ENCODE assay signal across 8 cellular contexts in genomic region chr1:26336477-26337205, GRCh38. TPM values are rescaled to one million over a fixed set of nuclear protein-coding genes. Genes with fewer than 3 reads are reported as not detected.
DNase-seq lines count a peak whose midpoint lies in the region; ATAC-seq, FAIRE-seq and TF ChIP-seq lines count a peak whose summit lies in the region.

No MANE protein-coding gene starts in this region.

- intact Hi-C loops in left lung (cut with DNase I) = no loop called here

- H3K9me3 ChIP-seq in left lung = no peaks in the 10 kb centered on the region

- peaks cover 8% of the 10 kb centered on the region for H3K27me3 Mint-ChIP-seq in WTC11 (ENCODE audit: low read depth)

- no peaks in the 10 kb centered on the region for H3K27me3 ChIP-seq in bronchial epithelial cell (ENCODE audit: control insufficient read depth, insufficient read depth, low read length)
- peaks cover 10 to 48% of the 10 kb centered on the region in 2 donors for H3K27me3 ChIP-seq in left lung

- DNase-seq in AG20443 (ENCODE audit: low spot score) (peak; percentile 62), NCI-H1436 (lab: John Stamatoyannopoulos, UW) (peak; percentile 82), WTC11 (ENCODE audit: low spot score) (peak; percentile 97), bronchial epithelial cell (ENCODE audit: low read depth) (peak; percentile 73), left lung (peak; percentile 88 to 98), RKO (ENCODE audit: low spot score) (no peak)
- DNase-seq in stimulated activated CD4-positive, alpha-beta T cell treated with anti-CD3 and anti-CD28 coated beads, TNF-alpha, amount 100 ng/mL, for 24 hours (ENCODE audit: low read depth in 3 of 3) = peak; percentile 61 to 89 (median 64)

- POLR2A ChIA-PET in WTC11 (lab: Charles Lee) = interaction anchor here (1.0 to 1.2 kb wide), 3 partner anchors 14 to 103 kb away, joined by 3 to 8 read pairs (median 4); partner anchors contain the start of gene CEP85

- peaks cover 28% of the 10 kb centered on the region for H3K4me1 Mint-ChIP-seq in WTC11

- peaks cover 4% of the 10 kb centered on the region; the same call in 1 of the 2 replicates for H3K36me3 Mint-ChIP-seq in WTC11

- H3K9me3 Mint-ChIP-seq in WTC11 = no peaks in the 10 kb centered on the region

- no peak for TF ChIP-seq CTCF in WTC11 (IDR thresholded peaks at IDR 0.05)
- no peak for TF ChIP-seq CTCF in bronchial epithelial cell (IDR thresholded peaks at IDR 0.05; ENCODE audit: insufficient read depth, low read length, severe bottlenecking)
- TF ChIP-seq CTCF in left lung (IDR thresholded peaks at IDR 0.05) = no peak

- peak overlapping the region in 1 of 2 donors; percentile 8 for H3K27ac ChIP-seq in left lung

- ATAC-seq in GM21619 (IDR thresholded peaks at IDR 0.05; ENCODE audit: unreplicated experiment) (peak; percentile 44), WTC11 (peak; percentile 92), left lung (peak; percentile 99)

- H3K4me3 ChIP-seq in bronchial epithelial cell (ENCODE audit: low read depth, low read length) = peak overlapping the region; percentile 83
- peak overlapping the region; percentile 38 to 57 for H3K4me3 ChIP-seq in left lung

- H3K27ac Mint-ChIP-seq in WTC11 = no peak overlapping the region

- H3K36me3 ChIP-seq in bronchial epithelial cell (ENCODE audit: control insufficient read depth, insufficient read depth, low read length) (peaks cover 15% of the 10 kb centered on the region), left lung (no peaks in the 10 kb centered on the region)

- no peak for FAIRE-seq in bronchial epithelial cell (lab: Jason Lieb, UNC)

- CTCF ChIA-PET in WTC11 (lab: Charles Lee) = interaction anchor here (0.8 to 2.2 kb wide), 6 partner anchors 27 to 167 kb away, joined by 3 to 18 read pairs (median 6); partner anchors contain the start of genes C1orf232 and ZNF593

- H3K4me3 Mint-ChIP-seq in WTC11 = peak overlapping the region; percentile 96

- peaks cover 11 to 26% of the 10 kb centered on the region in 2 donors for H3K4me1 ChIP-seq in left lung

TF ChIP-seq in WTC11, 78 proteins besides CTCF, POLR2A, EP300 and RAD21 (continues in another document):
- TF ChIP-seq, protein P1, sequence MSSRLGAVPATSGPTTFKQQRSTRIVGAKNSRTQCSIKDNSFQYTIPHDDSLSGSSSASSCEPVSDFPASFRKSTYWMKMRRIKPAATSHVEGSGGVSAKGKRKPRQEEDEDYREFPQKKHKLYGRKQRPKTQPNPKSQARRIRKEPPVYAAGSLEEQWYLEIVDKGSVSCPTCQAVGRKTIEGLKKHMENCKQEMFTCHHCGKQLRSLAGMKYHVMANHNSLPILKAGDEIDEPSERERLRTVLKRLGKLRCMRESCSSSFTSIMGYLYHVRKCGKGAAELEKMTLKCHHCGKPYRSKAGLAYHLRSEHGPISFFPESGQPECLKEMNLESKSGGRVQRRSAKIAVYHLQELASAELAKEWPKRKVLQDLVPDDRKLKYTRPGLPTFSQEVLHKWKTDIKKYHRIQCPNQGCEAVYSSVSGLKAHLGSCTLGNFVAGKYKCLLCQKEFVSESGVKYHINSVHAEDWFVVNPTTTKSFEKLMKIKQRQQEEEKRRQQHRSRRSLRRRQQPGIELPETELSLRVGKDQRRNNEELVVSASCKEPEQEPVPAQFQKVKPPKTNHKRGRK (CRISPR knock-in tag; IDR thresholded peaks at IDR 0.05; ENCODE audit: borderline replicate concordance) = no peak
- TF ChIP-seq ZBTB43 (CRISPR knock-in tag; IDR thresholded peaks at IDR 0.05) (peak; percentile 64; the same call in 1 of the 2 replicates), TEAD4 (CRISPR knock-in tag; IDR thresholded peaks at IDR 0.05) (0 out of 2 replicates have a peak, but pooled peaks have one; percentile 67), ATF3 (CRISPR knock-in tag; conservative IDR thresholded peaks at IDR 0.05) (0 out of 2 replicates have a peak, but pooled peaks have one; percentile 50), ETV6 (CRISPR knock-in tag; IDR thresholded peaks at IDR 0.05) (peak; percentile 93), RELA (CRISPR knock-in tag; IDR thresholded peaks at IDR 0.05; ENCODE audit: borderline replicate concordance) (peak; percentile 93; the same call in 1 of the 2 replicates), NFE2L1 (CRISPR knock-in tag; IDR thresholded peaks at IDR 0.05) (peak; percentile 69; the same call in 1 of the 2 replicates), USF1 (CRISPR knock-in tag; IDR thresholded peaks at IDR 0.05) (peak; percentile 81), ZNF232 (CRISPR knock-in tag; IDR thresholded peaks at IDR 0.05) (peak; percentile 87), FOXK1 (CRISPR knock-in tag; IDR thresholded peaks at IDR 0.05) (peak; percentile 79), IRF2 (CRISPR knock-in tag; IDR thresholded peaks at IDR 0.05; ENCODE audit: borderline replicate concordance, low read depth) (no peak), ZSCAN18 (CRISPR knock-in tag; IDR thresholded peaks at IDR 0.05) (no peak), CREM (CRISPR knock-in tag; IDR thresholded peaks at IDR 0.05) (peak; percentile 64; the same call in 1 of the 2 replicates)
- TF ChIP-seq, protein P2, sequence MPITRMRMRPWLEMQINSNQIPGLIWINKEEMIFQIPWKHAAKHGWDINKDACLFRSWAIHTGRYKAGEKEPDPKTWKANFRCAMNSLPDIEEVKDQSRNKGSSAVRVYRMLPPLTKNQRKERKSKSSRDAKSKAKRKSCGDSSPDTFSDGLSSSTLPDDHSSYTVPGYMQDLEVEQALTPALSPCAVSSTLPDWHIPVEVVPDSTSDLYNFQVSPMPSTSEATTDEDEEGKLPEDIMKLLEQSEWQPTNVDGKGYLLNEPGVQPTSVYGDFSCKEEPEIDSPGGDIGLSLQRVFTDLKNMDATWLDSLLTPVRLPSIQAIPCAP (CRISPR knock-in tag; IDR thresholded peaks at IDR 0.05) = peak; percentile 96
- TF ChIP-seq, protein P3, sequence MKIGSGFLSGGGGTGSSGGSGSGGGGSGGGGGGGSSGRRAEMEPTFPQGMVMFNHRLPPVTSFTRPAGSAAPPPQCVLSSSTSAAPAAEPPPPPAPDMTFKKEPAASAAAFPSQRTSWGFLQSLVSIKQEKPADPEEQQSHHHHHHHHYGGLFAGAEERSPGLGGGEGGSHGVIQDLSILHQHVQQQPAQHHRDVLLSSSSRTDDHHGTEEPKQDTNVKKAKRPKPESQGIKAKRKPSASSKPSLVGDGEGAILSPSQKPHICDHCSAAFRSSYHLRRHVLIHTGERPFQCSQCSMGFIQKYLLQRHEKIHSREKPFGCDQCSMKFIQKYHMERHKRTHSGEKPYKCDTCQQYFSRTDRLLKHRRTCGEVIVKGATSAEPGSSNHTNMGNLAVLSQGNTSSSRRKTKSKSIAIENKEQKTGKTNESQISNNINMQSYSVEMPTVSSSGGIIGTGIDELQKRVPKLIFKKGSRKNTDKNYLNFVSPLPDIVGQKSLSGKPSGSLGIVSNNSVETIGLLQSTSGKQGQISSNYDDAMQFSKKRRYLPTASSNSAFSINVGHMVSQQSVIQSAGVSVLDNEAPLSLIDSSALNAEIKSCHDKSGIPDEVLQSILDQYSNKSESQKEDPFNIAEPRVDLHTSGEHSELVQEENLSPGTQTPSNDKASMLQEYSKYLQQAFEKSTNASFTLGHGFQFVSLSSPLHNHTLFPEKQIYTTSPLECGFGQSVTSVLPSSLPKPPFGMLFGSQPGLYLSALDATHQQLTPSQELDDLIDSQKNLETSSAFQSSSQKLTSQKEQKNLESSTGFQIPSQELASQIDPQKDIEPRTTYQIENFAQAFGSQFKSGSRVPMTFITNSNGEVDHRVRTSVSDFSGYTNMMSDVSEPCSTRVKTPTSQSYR (CRISPR knock-in tag; IDR thresholded peaks at IDR 0.05) = peak; percentile 76; the same call in 1 of the 2 replicates

RNA-seq across cellular contexts. Expression of gene CRYBG2, which starts 17.3 kb away (rescaled TPM):
- total RNA-seq in WTC11 (2021) (14.4 to 21.1 TPM (median 17.8 TPM) in 3 replicates), bronchial epithelial cell (19.5 and 67.7 TPM in 2 replicates), left lung (1 to 10 TPM; 2.0 to 7.6 TPM)

RNA-seq across cellular contexts. Expression of gene CD52, which starts 18.9 kb away (rescaled TPM):
- 2.8 to 3.7 TPM (median 3.4 TPM) in 3 replicates for total RNA-seq in WTC11 (2021)
- total RNA-seq in bronchial epithelial cell = not detected in 2 replicates
- total RNA-seq in left lung = 100 to 1,000 TPM in 1 of 2 donors, 10 to 100 TPM in 1; 96.7 to 170 TPM

RNA-seq across cellular contexts. Expression of gene UBXN11, which starts 30.2 kb away (rescaled TPM):
- total RNA-seq in WTC11 (2021) (12.4 to 14.1 TPM (median 14.1 TPM) in 3 replicates), bronchial epithelial cell (2.6 and 3.1 TPM in 2 replicates), left lung (10 to 100 TPM; 24.0 to 43.1 TPM)

RNA-seq across cellular contexts. Expression of gene ZNF683, which starts 35.9 kb away (rescaled TPM):
- total RNA-seq in WTC11 (2021) = not detected in 3 replicates
- not detected in 2 replicates for total RNA-seq in bronchial epithelial cell
- total RNA-seq in left lung = under 1 TPM; 0.47 to 0.86 TPM

RNA-seq across cellular contexts. Expression of gene SH3BGRL3, which starts 56.8 kb away (rescaled TPM):
- total RNA-seq in WTC11 (2021) = 70.8 to 92.9 TPM (median 92.3 TPM) in 3 replicates
- total RNA-seq in bronchial epithelial cell = 14.5 and 28.7 TPM in 2 replicates
- total RNA-seq in left lung = 100 to 1,000 TPM; 210 to 347 TPM

Comparison
In these comparisons a context has a peak if more than half of its experiments do, and no peak if none do; other contexts are left out.
1. ATAC-seq: peak in every context shown above with its lines; median percentile 99 in left lung; 92 in WTC11; 44 in GM21619.
2. RNA of gene CD52, which starts 18.9 kb away (total RNA-seq): 96.7 to 170 TPM in left lung; 2.8 to 3.7 TPM in WTC11 and not detected in bronchial epithelial cell; every median in the first group is over 10 times any median in the second.